In the genomic region with DNA sequence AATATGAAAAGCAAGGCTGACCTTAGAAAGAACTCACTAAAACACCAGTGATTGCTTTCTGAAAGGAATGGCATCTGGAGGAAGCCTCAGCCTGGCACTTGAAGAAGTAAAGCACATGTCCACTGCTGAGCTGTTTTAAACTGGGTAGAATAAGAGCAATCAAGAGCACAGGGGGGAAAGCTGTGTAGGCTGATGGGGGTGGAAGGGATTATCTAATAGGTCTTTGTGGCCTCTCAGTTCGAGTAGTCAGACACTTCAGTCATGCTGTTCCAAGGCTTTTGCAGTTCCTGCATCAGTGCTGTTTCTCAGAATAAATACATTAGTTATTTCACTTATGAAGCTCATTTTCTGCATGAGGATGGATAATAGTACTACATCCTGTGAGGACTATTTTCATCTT, we compare ENCODE assay signal across 1 cellular context.
TF ChIP-seq lines count a peak whose summit lies in the region.

No MANE protein-coding gene starts in this region.

TF ChIP-seq in GM23338, 12 proteins besides CTCF, POLR2A, EP300 and RAD21 (continued from another document):
- no peak for TF ChIP-seq ZNF462 (CRISPR knock-in tag; IDR thresholded peaks at IDR 0.05)
TF ChIP-seq in GM23338: peak in this region for 0.
